ENCODE assay signal across 27 cellular contexts in genomic region chr7:41457832-41458437, GRCh38.
A peak's percentile ranks its signal among the peaks of the same experiment; 100 is the strongest.
DNase-seq lines count a peak whose midpoint lies in the region; ATAC-seq, FAIRE-seq and TF ChIP-seq lines count a peak whose summit lies in the region.
"Had no signal": no experiment of that assay in that cellular context is flagged by ENCODE, and none has a peak within 500 bp of the region (broad histone marks: within the 10 kb centered on the region; RNA-seq: fewer than 3 reads in every experiment).

No MANE protein-coding gene starts in this region.

- in situ Hi-C loops in K562 (cut with MboI) = no loop called here

- no peak for TF ChIP-seq EP300 in K562 (IDR thresholded peaks at IDR 0.05; ENCODE audit: low read length)

- no peaks in the 10 kb centered on the region for H3K36me3 Mint-ChIP-seq in activated naive CD4-positive, alpha-beta T cell treated with anti-CD3 and anti-CD28 coated beads, Interleukin-2, amount 50 U/mL, for 24 hours
- H3K36me3 Mint-ChIP-seq: CD14-positive monocyte; CD4-positive, alpha-beta memory T cell; CD4-positive, CD25-positive, alpha-beta regulatory T cell had no signal

- H4K20me1 ChIP-seq in K562 (replicated peaks; ENCODE audit: control insufficient read depth, insufficient read depth, low read length) (no peaks in the 10 kb centered on the region), keratinocyte (ENCODE audit: control insufficient read depth, extremely low read depth, insufficient read depth, low read length) (no peaks in the 10 kb centered on the region)
- H4K20me1 ChIP-seq: BLaER1 had no signal

- no TSS peak for BruUV-seq in K562 (replicated peaks; lab: Mats Ljungman, UMichigan)

- H3K9ac ChIP-seq in K562 (ENCODE audit: insufficient read depth in 1 of 2, low read depth in 2 of 2, low read length in 2 of 2) (no peak overlapping the region), keratinocyte (ENCODE audit: control insufficient read depth, extremely low read depth, insufficient read depth, low read length) (no peak overlapping the region)
- H3K9ac ChIP-seq: BLaER1 had no signal

- no peak overlapping the region for H3K4me3 Mint-ChIP-seq in activated naive CD4-positive, alpha-beta T cell treated with anti-CD3 and anti-CD28 coated beads, Interleukin-2, amount 50 U/mL, for 24 hours
- H3K4me3 Mint-ChIP-seq: CD4-positive, alpha-beta memory T cell; CD4-positive, CD25-positive, alpha-beta regulatory T cell; CD8-positive, alpha-beta memory T cell had no signal

- CTCF ChIA-PET in K562 (lab: Yijun Ruan, JAX; ENCODE audit: low intra/inter-chr PET ratio) = no interaction called here

- H3K4me3 ChIP-seq in K562 (no peak overlapping the region), keratinocyte (ENCODE audit: control insufficient read depth in 2 of 3, extremely low read depth in 1 of 3, insufficient read depth in 2 of 3, low read depth in 1 of 3, low read length in 3 of 3) (no peak overlapping the region), MG63 (no peak overlapping the region)
- H3K4me3 ChIP-seq: BLaER1, GM12878 had no signal

- dilution Hi-C loops in keratinocyte (cut with MboI; ENCODE audit: extremely low pct_ligation_motif_present, low sequenced_read_pairs) = no loop called here

- H3K27me3 ChIP-seq in K562 (ENCODE audit: control insufficient read depth in 2 of 2, insufficient read depth in 2 of 2, low read length in 2 of 2) = no peaks in the 10 kb centered on the region
- H3K27me3 ChIP-seq in keratinocyte (ENCODE audit: control insufficient read depth, extremely low read depth, insufficient read depth, low read length) = no peaks in the 10 kb centered on the region
- H3K27me3 ChIP-seq in MG63 = no peaks in the 10 kb centered on the region
- H3K27me3 ChIP-seq: BE2C, BLaER1 had no signal

- H3K36me3 ChIP-seq in K562 (ENCODE audit: control insufficient read depth, insufficient read depth, low read length) = no peaks in the 10 kb centered on the region
- H3K36me3 ChIP-seq in keratinocyte (ENCODE audit: control insufficient read depth in 2 of 2, extremely low read depth in 1 of 2, insufficient read depth in 2 of 2, low read length in 2 of 2) = no peaks in the 10 kb centered on the region
- H3K36me3 ChIP-seq in MG63 = no peaks in the 10 kb centered on the region
- H3K36me3 ChIP-seq: BE2C, BLaER1 had no signal

- H3K27ac ChIP-seq in K562 (ENCODE audit: extremely low read depth, low read depth, low read length) = no peak overlapping the region
- H3K27ac ChIP-seq in keratinocyte (ENCODE audit: control insufficient read depth, insufficient read depth, low read length) = no peak overlapping the region
- H3K27ac ChIP-seq: BLaER1 had no signal

- ATAC-seq in K562 = no peak
- ATAC-seq: GM12878 had no signal

- FAIRE-seq in K562 (lab: Jason Lieb, UNC) (no peak), keratinocyte (lab: Jason Lieb, UNC) (peak; percentile 23)
- FAIRE-seq: A204.1, GM12878, GM12892, GM18507 had no signal

- TF ChIP-seq CTCF in K562 (IDR thresholded peaks at IDR 0.05 in 2 of 3, conservative IDR thresholded peaks at IDR 0.05 in 1 of 3; ENCODE audit: insufficient read depth in 2 of 3, low read depth in 1 of 3, low read length in 3 of 3) (no peak), keratinocyte (optimal IDR thresholded peaks at IDR 0.05 in 1 of 3, IDR thresholded peaks at IDR 0.05 in 1 of 3, conservative IDR thresholded peaks at IDR 0.05 in 1 of 3; ENCODE audit: extremely low read depth in 1 of 3, insufficient read depth in 2 of 3, low read length in 3 of 3) (no peak)

- H2AFZ ChIP-seq in K562 (ENCODE audit: low read depth, low read length) (no peak overlapping the region), keratinocyte (ENCODE audit: control insufficient read depth, low read length) (no peak overlapping the region)

- H3K27ac Mint-ChIP-seq in activated naive CD4-positive, alpha-beta T cell treated with anti-CD3 and anti-CD28 coated beads, Interleukin-2, amount 50 U/mL, for 24 hours = peak overlapping the region; percentile 80
- H3K27ac Mint-ChIP-seq: CD4-positive, alpha-beta memory T cell; CD4-positive, CD25-positive, alpha-beta regulatory T cell; CD8-positive, alpha-beta memory T cell had no signal

- peaks cover 1% of the 10 kb centered on the region for H3K27me3 Mint-ChIP-seq in activated naive CD4-positive, alpha-beta T cell treated with anti-CD3 and anti-CD28 coated beads, Interleukin-2, amount 50 U/mL, for 24 hours
- H3K27me3 Mint-ChIP-seq: CD4-positive, alpha-beta memory T cell; CD4-positive, CD25-positive, alpha-beta regulatory T cell; CD8-positive, alpha-beta memory T cell had no signal

- H3K9me3 ChIP-seq in K562 (replicated peaks; ENCODE audit: control insufficient read depth, insufficient read depth, low read depth, low read length) (no peaks in the 10 kb centered on the region), keratinocyte (ENCODE audit: control insufficient read depth, low read depth, low read length) (no peaks in the 10 kb centered on the region), MG63 (no peaks in the 10 kb centered on the region)
- H3K9me3 ChIP-seq: BE2C, BLaER1 had no signal

- H3K9me1 ChIP-seq in K562 (ENCODE audit: control insufficient read depth, insufficient read depth, low read length) = no peaks in the 10 kb centered on the region
- H3K9me1 ChIP-seq in keratinocyte (ENCODE audit: control insufficient read depth, extremely low read depth, insufficient read depth, low read length) = no peaks in the 10 kb centered on the region

- POLR2A ChIA-PET in K562 (lab: Yijun Ruan, JAX) = no interaction called here

- no peaks in the 10 kb centered on the region for H3K4me1 ChIP-seq in K562 (replicated peaks in 1 of 2; ENCODE audit: control insufficient read depth in 2 of 2, insufficient read depth in 2 of 2, low read length in 2 of 2)
- no peaks in the 10 kb centered on the region for H3K4me1 ChIP-seq in keratinocyte (ENCODE audit: control insufficient read depth, extremely low read depth, insufficient read depth, low read length)
- H3K4me1 ChIP-seq: BE2C had no signal

- DNase-seq in activated naive CD4-positive, alpha-beta T cell treated with anti-CD3 and anti-CD28 coated beads, Interleukin-2, amount 50 U/mL, for 16 hours = no peak
- no peak for DNase-seq in K562 (ENCODE audit: extremely low read depth in 1 of 4, low spot score in 3 of 4)
- DNase-seq in keratinocyte (ENCODE audit: low read depth, low spot score) = no peak
- no peak for DNase-seq in MG63
- no peak for DNase-seq in ureter (ENCODE audit: low spot score)
- DNase-seq: 8988T; ACHN; BE2C; C1 segment of cervical spinal cord; CD4-positive, alpha-beta memory T cell; CD4-positive, CD25-positive, alpha-beta regulatory T cell; CD8-positive, alpha-beta memory T cell; COR-L47; DMS 273 treated with DMSO at 0.1 percent for 48 hours; DMS153; DMS53; DMS79; DND-41; EL; GDM1 had no signal

- no peak for TF ChIP-seq POLR2A in K562 (conservative IDR thresholded peaks at IDR 0.05)

- intact Hi-C loops in K562 (cut with micrococcal nuclease) = no loop called here

- no peaks in the 10 kb centered on the region for H3K4me1 Mint-ChIP-seq in activated naive CD4-positive, alpha-beta T cell treated with anti-CD3 and anti-CD28 coated beads, Interleukin-2, amount 50 U/mL, for 24 hours
- H3K4me1 Mint-ChIP-seq: CD4-positive, alpha-beta memory T cell; CD4-positive, CD25-positive, alpha-beta regulatory T cell; CD8-positive, alpha-beta memory T cell had no signal

- H3K4me2 ChIP-seq in K562 (ENCODE audit: insufficient read depth, low read length) (no peak overlapping the region), keratinocyte (ENCODE audit: control insufficient read depth, extremely low read depth, insufficient read depth, low read depth, low read length) (no peak overlapping the region)
- H3K4me2 ChIP-seq: BLaER1 had no signal

- H3K79me2 ChIP-seq in K562 (ENCODE audit: control insufficient read depth, insufficient read depth, low read length) (no peaks in the 10 kb centered on the region), keratinocyte (ENCODE audit: control insufficient read depth, insufficient read depth, low read length) (no peaks in the 10 kb centered on the region)

- TF ChIP-seq RAD21 in K562 (CRISPR knock-in tag; conservative IDR thresholded peaks at IDR 0.05 in 1 of 2, IDR thresholded peaks at IDR 0.05 in 1 of 2) = no peak

- peaks cover 19% of the 10 kb centered on the region for H3K9me3 Mint-ChIP-seq in activated naive CD4-positive, alpha-beta T cell treated with anti-CD3 and anti-CD28 coated beads, Interleukin-2, amount 50 U/mL, for 24 hours

TF ChIP-seq in K562, 482 proteins besides CTCF, POLR2A, EP300 and RAD21:
- TF ChIP-seq ARID3A (IDR thresholded peaks at IDR 0.05; ENCODE audit: borderline replicate concordance, low read depth, low read length) (no peak), DNMT1 (IDR thresholded peaks at IDR 0.05) (no peak), PCBP2 (IDR thresholded peaks at IDR 0.05; ENCODE audit: low read depth, low read length, poor library complexity, severe bottlenecking) (peak; percentile 64), HNRNPK (IDR thresholded peaks at IDR 0.05; ENCODE audit: low read depth, low read length, poor library complexity, severe bottlenecking) (peak; percentile 93)
